17 cellular contexts compared by ENCODE assay signal in the genomic region with DNA sequence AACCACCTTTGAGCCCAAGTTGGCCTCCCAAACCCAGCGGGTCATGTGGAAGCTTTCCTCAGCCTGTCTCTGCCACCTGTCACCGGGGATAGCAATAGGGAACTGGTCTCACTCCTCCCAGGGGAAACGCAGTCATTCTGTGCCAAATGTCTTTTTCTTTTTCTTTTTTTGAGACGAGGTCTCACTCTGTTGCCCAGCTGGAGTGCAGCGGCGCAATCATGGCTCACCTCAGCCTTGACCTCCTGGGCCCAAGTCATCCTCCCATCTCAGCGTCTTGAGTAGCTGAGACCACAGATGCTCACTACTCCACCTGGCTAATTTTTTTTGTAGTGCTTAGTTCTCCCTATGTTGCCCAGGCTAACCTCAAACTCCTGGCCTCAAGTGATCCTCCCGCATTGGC. TPM values are rescaled to one million over a fixed set of nuclear protein-coding genes. Genes with fewer than 3 reads are reported as not detected.
DNase-seq lines count a peak whose midpoint lies in the region; ATAC-seq and TF ChIP-seq lines count a peak whose summit lies in the region.
"Had no signal": no experiment of that assay in that cellular context is flagged by ENCODE, and none has a peak within 500 bp of the region (broad histone marks: within the 10 kb centered on the region; RNA-seq: fewer than 3 reads in every experiment).

No MANE protein-coding gene starts in this region.

- no peaks in the 10 kb centered on the region for H3K27me3 ChIP-seq in BLaER1 treated with 17β-estradiol and CSF1 and Interleukin-3, amounts not matched to agents 10 nM and 100 nM
- H3K27me3 ChIP-seq in thoracic aorta (replicated peaks; ENCODE audit: insufficient read depth): no peaks in the 10 kb centered on the region

- no peaks in the 10 kb centered on the region for H4K20me1 ChIP-seq in BLaER1 treated with 17β-estradiol and CSF1 and Interleukin-3, amounts not matched to agents 10 nM and 100 nM

- H3K27ac Mint-ChIP-seq in stimulated activated effector memory CD8-positive, alpha-beta T cell treated with anti-CD3 and anti-CD28 coated beads, Interleukin-12 subunit alpha, Interleukin-12 subunit beta, amount 100 ng/mL, for 72 hours: no peak overlapping the region
- H3K27ac Mint-ChIP-seq: CD4-positive, alpha-beta T cell had no signal

- peak; percentile 0 for DNase-seq in NCI-H2171 (lab: John Stamatoyannopoulos, UW)
- DNase-seq in thoracic aorta (ENCODE audit: low spot score): no peak
- no peak for DNase-seq in stimulated activated effector memory CD8-positive, alpha-beta T cell treated with anti-CD3 and anti-CD28 coated beads, Interleukin-12 subunit alpha, Interleukin-12 subunit beta, amount 100 ng/mL, for 72 hours (ENCODE audit: low spot score in 2 of 2)
- DNase-seq in COR-L47 (lab: John Stamatoyannopoulos, UW): no peak
- DNase-seq: 8988T; AML-193; C1 segment of cervical spinal cord; CD4-positive, alpha-beta T cell; DMS153; DMS79 treated with DMSO at 0.1 percent for 48 hours; EL; GM23248; KBM-7 had no signal

- H3K9me3 Mint-ChIP-seq in stimulated activated effector memory CD8-positive, alpha-beta T cell treated with anti-CD3 and anti-CD28 coated beads, Interleukin-12 subunit alpha, Interleukin-12 subunit beta, amount 100 ng/mL, for 72 hours: no peaks in the 10 kb centered on the region
- H3K9me3 Mint-ChIP-seq: CD4-positive, alpha-beta T cell had no signal

- no peak overlapping the region for H3K27ac ChIP-seq in BLaER1 treated with 17β-estradiol and CSF1 and Interleukin-3, amounts not matched to agents 10 nM and 100 nM
- H3K27ac ChIP-seq in thoracic aorta: no peak overlapping the region
- H3K27ac ChIP-seq: GM23248 had no signal

- no peak overlapping the region for H3K4me3 Mint-ChIP-seq in stimulated activated effector memory CD8-positive, alpha-beta T cell treated with anti-CD3 and anti-CD28 coated beads, Interleukin-12 subunit alpha, Interleukin-12 subunit beta, amount 100 ng/mL, for 72 hours
- H3K4me3 Mint-ChIP-seq: CD4-positive, alpha-beta T cell had no signal

- H3K9ac ChIP-seq in BLaER1 treated with 17β-estradiol and CSF1 and Interleukin-3, amounts not matched to agents 10 nM and 100 nM: no peak overlapping the region
- H3K9ac ChIP-seq: GM23248 had no signal

- no peaks in the 10 kb centered on the region; a peak in 1 of 22 replicates for H3K9me3 ChIP-seq in BLaER1 treated with 17β-estradiol and CSF1 and Interleukin-3, amounts not matched to agents 10 nM and 100 nM (replicated peaks in 1 of 11)
- no peaks in the 10 kb centered on the region for H3K9me3 ChIP-seq in thoracic aorta

- no peaks in the 10 kb centered on the region for H3K36me3 Mint-ChIP-seq in stimulated activated effector memory CD8-positive, alpha-beta T cell treated with anti-CD3 and anti-CD28 coated beads, Interleukin-12 subunit alpha, Interleukin-12 subunit beta, amount 100 ng/mL, for 72 hours

- H3K4me1 Mint-ChIP-seq in stimulated activated effector memory CD8-positive, alpha-beta T cell treated with anti-CD3 and anti-CD28 coated beads, Interleukin-12 subunit alpha, Interleukin-12 subunit beta, amount 100 ng/mL, for 72 hours: no peaks in the 10 kb centered on the region

- no peak overlapping the region for H3K4me3 ChIP-seq in BLaER1 treated with 17β-estradiol and CSF1 and Interleukin-3, amounts not matched to agents 10 nM and 100 nM
- H3K4me3 ChIP-seq in thoracic aorta: no peak overlapping the region
- H3K4me3 ChIP-seq: GM23248 had no signal

- H3K36me3 ChIP-seq in BLaER1 treated with 17β-estradiol and CSF1 and Interleukin-3, amounts not matched to agents 10 nM and 100 nM: no peaks in the 10 kb centered on the region
- H3K36me3 ChIP-seq in thoracic aorta: no peaks in the 10 kb centered on the region

- peak overlapping the region in 10 of 11 experiments; percentile 3 to 64 (median 60); a peak in 18 of 22 replicates for H3K4me2 ChIP-seq in BLaER1 treated with 17β-estradiol and CSF1 and Interleukin-3, amounts not matched to agents 10 nM and 100 nM

- H3K4me1 ChIP-seq in BLaER1 treated with 17β-estradiol and CSF1 and Interleukin-3, amounts not matched to agents 10 nM and 100 nM: peaks cover 7 to 41% (median 31%) of the 10 kb centered on the region in 10 experiments; a peak in 19 of 20 replicates
- no peaks in the 10 kb centered on the region for H3K4me1 ChIP-seq in thoracic aorta (ENCODE audit: control insufficient read depth in 1 of 2, low read depth in 2 of 2)

- ATAC-seq in HG03060 (IDR thresholded peaks at IDR 0.05; ENCODE audit: low read depth, unreplicated experiment) (peak; percentile 50), thoracic aorta (ENCODE audit: insufficient number of reproducible peaks, low FRiP score, low read depth) (peak; percentile 20), GM19023 (IDR thresholded peaks at IDR 0.05; ENCODE audit: unreplicated experiment) (no peak)
- no peak for ATAC-seq in stimulated activated effector memory CD8-positive, alpha-beta T cell treated with anti-CD3 and anti-CD28 coated beads, Interleukin-12 subunit alpha, Interleukin-12 subunit beta, amount 100 ng/mL, for 72 hours
- ATAC-seq: HCT116 had no signal

- no peak for TF ChIP-seq CTCF in thoracic aorta (IDR thresholded peaks at IDR 0.05)

RNA-seq across cellular contexts. Expression of a gene that starts 40.3 kb away (rescaled TPM):
- 10 to 100 TPM; 14.5 to 22.8 TPM for total RNA-seq in thoracic aorta

Comparison
In these comparisons a context has a peak if more than half of its experiments do, and no peak if none do; other contexts are left out.
1. ATAC-seq: peak in HG03060 (single experiment) and thoracic aorta (single experiment); none in stimulated activated effector memory CD8-positive, alpha-beta T cell treated with anti-CD3 and anti-CD28 coated beads, Interleukin-12 subunit alpha, Interleukin-12 subunit beta, amount 100 ng/mL, for 72 hours (single experiment) and GM19023 (single experiment).